Comparison of ENCODE assay signal across 8 cellular contexts in genomic region chr11:68313574-68314202, GRCh38. TPM values are rescaled to one million over a fixed set of nuclear protein-coding genes. Genes with fewer than 3 reads are reported as not detected.
DNase-seq lines count a peak whose midpoint lies in the region; TF ChIP-seq lines count a peak whose summit lies in the region.

No MANE protein-coding gene starts in this region.

- POLR2A ChIA-PET in HEK293 (lab: Yijun Ruan, JAX), result no interaction called here

- WGBS in hepatocyte (ENCODE audit: low lambda C conversion rate, missing lambda C conversion rate), result 4% methylated on average over 19 of the region's 19 CpGs
- WGBS in spleen, 5 donors, result 16 to 32% (median 22%) methylated on average over 19 of the region's 19 CpGs

- H3K27me3 ChIP-seq in hepatocyte, result no peaks in the 10 kb centered on the region
- peaks cover 0 to 75% (median 17%) of the 10 kb centered on the region in 7 donors for H3K27me3 ChIP-seq in spleen (replicated peaks in 1 of 7)

- peaks cover 4% of the 10 kb centered on the region for H3K36me3 Mint-ChIP-seq in activated T-helper 1 cell treated with anti-CD3 and anti-CD28 coated beads, Interleukin-12 subunit alpha, Interleukin-12 subunit beta, Interleukin-2, Interleukin-4 antibody, amounts not matched to agents 30 ng/mL and 10 ng/mL and 1 ng/mL, durations not matched to agents 14 hours and 24 hours and 36 hours (ENCODE audit: low read depth)

- H3K4me2 ChIP-seq in hepatocyte, result peak overlapping the region; percentile 78

- peak overlapping the region; percentile 79 for H3K27ac Mint-ChIP-seq in activated T-helper 1 cell treated with anti-CD3 and anti-CD28 coated beads, Interleukin-12 subunit alpha, Interleukin-12 subunit beta, Interleukin-2, Interleukin-4 antibody, amounts not matched to agents 30 ng/mL and 10 ng/mL and 1 ng/mL, durations not matched to agents 14 hours and 24 hours and 36 hours

- no peaks in the 10 kb centered on the region for H3K9me3 Mint-ChIP-seq in activated T-helper 1 cell treated with anti-CD3 and anti-CD28 coated beads, Interleukin-12 subunit alpha, Interleukin-12 subunit beta, Interleukin-2, Interleukin-4 antibody, amounts not matched to agents 30 ng/mL and 10 ng/mL and 1 ng/mL, durations not matched to agents 14 hours and 24 hours and 36 hours

- peak overlapping the region; percentile 70 for H3K4me3 ChIP-seq in HEK293 (ENCODE audit: low read depth, low read length)
- peak overlapping the region; percentile 72 for H3K4me3 ChIP-seq in hepatocyte
- H3K4me3 ChIP-seq in spleen, result peak overlapping the region in 6 of 8 donors; percentile 47 to 81 (median 53)

- peaks cover 7% of the 10 kb centered on the region for H3K27me3 Mint-ChIP-seq in activated T-helper 1 cell treated with anti-CD3 and anti-CD28 coated beads, Interleukin-12 subunit alpha, Interleukin-12 subunit beta, Interleukin-2, Interleukin-4 antibody, amounts not matched to agents 30 ng/mL and 10 ng/mL and 1 ng/mL, durations not matched to agents 14 hours and 24 hours and 36 hours (ENCODE audit: insufficient read depth)

- no peaks in the 10 kb centered on the region for H3K9me2 ChIP-seq in hepatocyte (replicated peaks; ENCODE audit: insufficient read depth)

- H4K20me1 ChIP-seq in hepatocyte (ENCODE audit: insufficient read depth, poor library complexity, severe bottlenecking), result peaks cover 29% of the 10 kb centered on the region

- peak overlapping the region; percentile 87 for H3K4me3 Mint-ChIP-seq in activated T-helper 1 cell treated with anti-CD3 and anti-CD28 coated beads, Interleukin-12 subunit alpha, Interleukin-12 subunit beta, Interleukin-2, Interleukin-4 antibody, amounts not matched to agents 30 ng/mL and 10 ng/mL and 1 ng/mL, durations not matched to agents 14 hours and 24 hours and 36 hours

- TF ChIP-seq POLR2A in spleen (IDR thresholded peaks at IDR 0.05), result no peak

- peaks cover 48% of the 10 kb centered on the region for H3K4me1 Mint-ChIP-seq in activated T-helper 1 cell treated with anti-CD3 and anti-CD28 coated beads, Interleukin-12 subunit alpha, Interleukin-12 subunit beta, Interleukin-2, Interleukin-4 antibody, amounts not matched to agents 30 ng/mL and 10 ng/mL and 1 ng/mL, durations not matched to agents 14 hours and 24 hours and 36 hours (ENCODE audit: low read depth)

- no peak overlapping the region for H2AFZ ChIP-seq in hepatocyte

- H3K27ac ChIP-seq in HEK293 (ENCODE audit: extremely low read depth, low read depth, low read length), result peak overlapping the region; percentile 48; the same call in 1 of the 2 replicates
- peak overlapping the region; percentile 93 for H3K27ac ChIP-seq in hepatocyte
- H3K27ac ChIP-seq in spleen, result peak overlapping the region in 2 of 8 donors; percentile 14 to 47

- peaks cover 55% of the 10 kb centered on the region for H3K79me2 ChIP-seq in hepatocyte

- TF ChIP-seq CTCF in HEK293 (tag by site-specific recombination; IDR thresholded peaks at IDR 0.05) (no peak), hepatocyte (IDR thresholded peaks at IDR 0.05; ENCODE audit: poor library complexity) (no peak), spleen (IDR thresholded peaks at IDR 0.05 in 8 of 11, conservative IDR thresholded peaks at IDR 0.05 in 3 of 11) (no peak)

- intact Hi-C loops in activated T-helper 1 cell treated with anti-CD3 and anti-CD28 coated beads, Interleukin-12 subunit alpha, Interleukin-12 subunit beta, Interleukin-2, Interleukin-4 antibody, amounts not matched to agents 30 ng/mL and 10 ng/mL and 1 ng/mL, durations not matched to agents 14 hours and 24 hours and 36 hours (cut with micrococcal nuclease), result loop anchor here (1.0 to 5.0 kb wide), 3 partner anchors 41 to 147 kb away; partner anchors contain the start of gene PPP6R3
- intact Hi-C loops in spleen (cut with DNase I; ENCODE audit: low total_unique reads), result no loop called here

- DNase-seq in AG08396 (ENCODE audit: low spot score), result peak; percentile 49
- no peak for DNase-seq in activated T-helper 1 cell treated with anti-CD3 and anti-CD28 coated beads, Interleukin-12 subunit alpha, Interleukin-12 subunit beta, Interleukin-2, Interleukin-4 antibody, amounts not matched to agents 30 ng/mL and 10 ng/mL and 1 ng/mL, durations not matched to agents 14 hours and 24 hours and 36 hours (ENCODE audit: low spot score)
- DNase-seq in hepatocyte (ENCODE audit: low spot score), result peak; percentile 54
- DNase-seq in spleen, result no peak
- DNase-seq in HPDE6-E6E7 (ENCODE audit: extremely low spot score), result no peak
- no peak for DNase-seq in nucleus accumbens (lab: John Stamatoyannopoulos, UW)
- no peak for DNase-seq in NCI-H1930 (lab: John Stamatoyannopoulos, UW)

- H3K4me1 ChIP-seq in HEK293 (ENCODE audit: control insufficient read depth, insufficient read depth, low read length) (no peaks in the 10 kb centered on the region), hepatocyte (ENCODE audit: insufficient read depth) (peaks cover 28% of the 10 kb centered on the region), spleen (peaks cover 9 to 57% (median 44%) of the 10 kb centered on the region in 6 donors)

- H3K36me3 ChIP-seq in HEK293 (ENCODE audit: control insufficient read depth in 2 of 2, insufficient read depth in 1 of 2, low read length in 2 of 2) (no peaks in the 10 kb centered on the region), hepatocyte (replicated peaks; ENCODE audit: insufficient read depth, low read depth) (no peaks in the 10 kb centered on the region), spleen (no peaks in the 10 kb centered on the region)

- no peaks in the 10 kb centered on the region for H3K9me3 ChIP-seq in HEK293 (ENCODE audit: control insufficient read depth, insufficient read depth, low read depth, low read length)
- H3K9me3 ChIP-seq in hepatocyte (ENCODE audit: low read depth), result no peaks in the 10 kb centered on the region
- no peaks in the 10 kb centered on the region for H3K9me3 ChIP-seq in spleen

- CTCF ChIA-PET in HEK293 (lab: Yijun Ruan, JAX), result interaction anchor here (0.6 to 1.1 kb wide), 3 partner anchors 14 to 478 kb away, joined by 3 to 4 read pairs (median 3); no protein-coding TSS in a partner anchor

TF ChIP-seq in HEK293, 187 proteins besides CTCF, POLR2A, EP300 and RAD21 (continues in another document):
- no peak for TF ChIP-seq ZBTB21 (tag by site-specific recombination; IDR thresholded peaks at IDR 0.05)
- TF ChIP-seq ZNF335 (tag by site-specific recombination; conservative IDR thresholded peaks at IDR 0.05), result peak; percentile 78
- no peak for TF ChIP-seq YY1 (tag by site-specific recombination; IDR thresholded peaks at IDR 0.05)
- TF ChIP-seq ZNF280D (tag by site-specific recombination; IDR thresholded peaks at IDR 0.05), result no peak
- peak; percentile 33 for TF ChIP-seq ZBTB26 (tag by site-specific recombination; optimal IDR thresholded peaks at IDR 0.05)
- no peak for TF ChIP-seq ZNF175 (tag by site-specific recombination; IDR thresholded peaks at IDR 0.05)
- TF ChIP-seq EGR2 (tag by site-specific recombination; IDR thresholded peaks at IDR 0.05; ENCODE audit: low read depth), result no peak
- TF ChIP-seq ZBTB20 (tag by site-specific recombination; IDR thresholded peaks at IDR 0.05), result peak; percentile 11; the same call in 1 of the 2 replicates
- TF ChIP-seq ZNF169 (tag by site-specific recombination; IDR thresholded peaks at IDR 0.05), result no peak
- TF ChIP-seq BCL11B (tag by site-specific recombination; IDR thresholded peaks at IDR 0.05; ENCODE audit: low read depth), result no peak
- TF ChIP-seq GLIS1 (tag by site-specific recombination; IDR thresholded peaks at IDR 0.05), result peak; percentile 33; the same call in 1 of the 2 replicates

RNA-seq across cellular contexts. Expression of gene LRP5, which starts 1.3 kb away (rescaled TPM):
- 21.4 and 23.9 TPM in 2 replicates for total RNA-seq in activated T-helper 1 cell treated with anti-CD3 and anti-CD28 coated beads, Interleukin-12 subunit alpha, Interleukin-12 subunit beta, Interleukin-2, Interleukin-4 antibody, amounts not matched to agents 30 ng/mL and 10 ng/mL and 1 ng/mL, durations not matched to agents 14 hours and 24 hours and 36 hours
- 34.4 and 43.9 TPM in 2 replicates for total RNA-seq in hepatocyte
- polyA plus RNA-seq in hepatocyte, result 39.9 and 54.3 TPM in 2 replicates
- 10 to 100 TPM; 11.6 to 21.8 (median 17.8) TPM for total RNA-seq in spleen
- 1 to 10 TPM; 3.9 to 7.2 (median 5.6) TPM for polyA plus RNA-seq in spleen

RNA-seq across cellular contexts. Expression of gene C11orf24, which starts 41.9 kb away (rescaled TPM):
- 33.9 and 39.7 TPM in 2 replicates for total RNA-seq in activated T-helper 1 cell treated with anti-CD3 and anti-CD28 coated beads, Interleukin-12 subunit alpha, Interleukin-12 subunit beta, Interleukin-2, Interleukin-4 antibody, amounts not matched to agents 30 ng/mL and 10 ng/mL and 1 ng/mL, durations not matched to agents 14 hours and 24 hours and 36 hours
- total RNA-seq in hepatocyte, result 42.8 and 55.6 TPM in 2 replicates
- polyA plus RNA-seq in hepatocyte, result 76.2 TPM in 2 replicates
- total RNA-seq in spleen, result 10 to 100 TPM; 17.4 to 36.0 (median 25.9) TPM
- polyA plus RNA-seq in spleen, result 10 to 100 TPM; 15.9 to 22.1 (median 17.9) TPM

Comparison
In these comparisons a context has a peak if more than half of its experiments do, and no peak if none do; other contexts are left out.
1. DNase-seq: peak in AG08396 (single experiment) and hepatocyte (single experiment); none in activated T-helper 1 cell treated with anti-CD3 and anti-CD28 coated beads, Interleukin-12 subunit alpha, Interleukin-12 subunit beta, Interleukin-2, Interleukin-4 antibody, amounts not matched to agents 30 ng/mL and 10 ng/mL and 1 ng/mL, durations not matched to agents 14 hours and 24 hours and 36 hours (single experiment), spleen (single experiment), HPDE6-E6E7 (single experiment), nucleus accumbens (0 of 56) and NCI-H1930 (0 of 2).
2. Peak in every context shown above with its lines, with median percentiles within 50 percentile points of each other: H3K4me3 ChIP-seq.